1 cellular context compared by ENCODE assay signal in the genomic region with DNA sequence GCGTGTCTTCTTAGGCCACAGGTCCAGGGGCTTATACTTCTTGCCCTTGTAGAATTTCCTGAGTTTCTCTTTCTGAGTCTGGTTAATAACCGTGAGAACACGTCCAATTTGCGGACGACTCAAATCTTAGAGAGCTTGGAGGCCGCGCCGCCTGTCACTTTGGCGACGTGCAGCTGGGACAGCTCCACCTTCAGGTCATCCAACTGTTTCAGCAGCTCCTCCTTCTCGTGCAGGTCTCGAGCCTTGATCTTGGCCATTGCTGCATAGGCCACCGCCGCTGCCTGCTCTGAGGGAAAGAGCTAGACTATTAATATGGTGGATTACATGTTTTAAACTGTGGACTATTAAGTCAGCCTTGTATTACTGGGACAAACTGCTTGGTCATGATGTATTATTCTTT.
TF ChIP-seq lines count a peak whose summit lies in the region.

No MANE protein-coding gene starts in this region.

TF ChIP-seq in GM23338, 12 proteins besides CTCF, POLR2A, EP300 and RAD21:
- TF ChIP-seq, protein P1, sequence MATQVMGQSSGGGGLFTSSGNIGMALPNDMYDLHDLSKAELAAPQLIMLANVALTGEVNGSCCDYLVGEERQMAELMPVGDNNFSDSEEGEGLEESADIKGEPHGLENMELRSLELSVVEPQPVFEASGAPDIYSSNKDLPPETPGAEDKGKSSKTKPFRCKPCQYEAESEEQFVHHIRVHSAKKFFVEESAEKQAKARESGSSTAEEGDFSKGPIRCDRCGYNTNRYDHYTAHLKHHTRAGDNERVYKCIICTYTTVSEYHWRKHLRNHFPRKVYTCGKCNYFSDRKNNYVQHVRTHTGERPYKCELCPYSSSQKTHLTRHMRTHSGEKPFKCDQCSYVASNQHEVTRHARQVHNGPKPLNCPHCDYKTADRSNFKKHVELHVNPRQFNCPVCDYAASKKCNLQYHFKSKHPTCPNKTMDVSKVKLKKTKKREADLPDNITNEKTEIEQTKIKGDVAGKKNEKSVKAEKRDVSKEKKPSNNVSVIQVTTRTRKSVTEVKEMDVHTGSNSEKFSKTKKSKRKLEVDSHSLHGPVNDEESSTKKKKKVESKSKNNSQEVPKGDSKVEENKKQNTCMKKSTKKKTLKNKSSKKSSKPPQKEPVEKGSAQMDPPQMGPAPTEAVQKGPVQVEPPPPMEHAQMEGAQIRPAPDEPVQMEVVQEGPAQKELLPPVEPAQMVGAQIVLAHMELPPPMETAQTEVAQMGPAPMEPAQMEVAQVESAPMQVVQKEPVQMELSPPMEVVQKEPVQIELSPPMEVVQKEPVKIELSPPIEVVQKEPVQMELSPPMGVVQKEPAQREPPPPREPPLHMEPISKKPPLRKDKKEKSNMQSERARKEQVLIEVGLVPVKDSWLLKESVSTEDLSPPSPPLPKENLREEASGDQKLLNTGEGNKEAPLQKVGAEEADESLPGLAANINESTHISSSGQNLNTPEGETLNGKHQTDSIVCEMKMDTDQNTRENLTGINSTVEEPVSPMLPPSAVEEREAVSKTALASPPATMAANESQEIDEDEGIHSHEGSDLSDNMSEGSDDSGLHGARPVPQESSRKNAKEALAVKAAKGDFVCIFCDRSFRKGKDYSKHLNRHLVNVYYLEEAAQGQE (IDR thresholded peaks at IDR 0.05; ENCODE audit: unreplicated experiment), result no peak
- TF ChIP-seq EZH2phosphoT487 (IDR thresholded peaks at IDR 0.05; ENCODE audit: unreplicated experiment) (no peak), ZNF114 (CRISPR knock-in tag; IDR thresholded peaks at IDR 0.05) (no peak), CREB1 (CRISPR knock-in tag; IDR thresholded peaks at IDR 0.05; ENCODE audit: low read depth) (no peak), POLR2AphosphoS5 (IDR thresholded peaks at IDR 0.05; ENCODE audit: low read depth) (no peak), NANOG (IDR thresholded peaks at IDR 0.05; ENCODE audit: borderline replicate concordance) (no peak), JUNB (IDR thresholded peaks at IDR 0.05; ENCODE audit: unreplicated experiment) (no peak), ZNF331 (CRISPR knock-in tag; IDR thresholded peaks at IDR 0.05; ENCODE audit: low read depth) (no peak), STAT1 (IDR thresholded peaks at IDR 0.05; ENCODE audit: unreplicated experiment) (no peak), EZH2 (IDR thresholded peaks at IDR 0.05; ENCODE audit: low read depth, unreplicated experiment) (no peak)
- TF ChIP-seq, protein P2, sequence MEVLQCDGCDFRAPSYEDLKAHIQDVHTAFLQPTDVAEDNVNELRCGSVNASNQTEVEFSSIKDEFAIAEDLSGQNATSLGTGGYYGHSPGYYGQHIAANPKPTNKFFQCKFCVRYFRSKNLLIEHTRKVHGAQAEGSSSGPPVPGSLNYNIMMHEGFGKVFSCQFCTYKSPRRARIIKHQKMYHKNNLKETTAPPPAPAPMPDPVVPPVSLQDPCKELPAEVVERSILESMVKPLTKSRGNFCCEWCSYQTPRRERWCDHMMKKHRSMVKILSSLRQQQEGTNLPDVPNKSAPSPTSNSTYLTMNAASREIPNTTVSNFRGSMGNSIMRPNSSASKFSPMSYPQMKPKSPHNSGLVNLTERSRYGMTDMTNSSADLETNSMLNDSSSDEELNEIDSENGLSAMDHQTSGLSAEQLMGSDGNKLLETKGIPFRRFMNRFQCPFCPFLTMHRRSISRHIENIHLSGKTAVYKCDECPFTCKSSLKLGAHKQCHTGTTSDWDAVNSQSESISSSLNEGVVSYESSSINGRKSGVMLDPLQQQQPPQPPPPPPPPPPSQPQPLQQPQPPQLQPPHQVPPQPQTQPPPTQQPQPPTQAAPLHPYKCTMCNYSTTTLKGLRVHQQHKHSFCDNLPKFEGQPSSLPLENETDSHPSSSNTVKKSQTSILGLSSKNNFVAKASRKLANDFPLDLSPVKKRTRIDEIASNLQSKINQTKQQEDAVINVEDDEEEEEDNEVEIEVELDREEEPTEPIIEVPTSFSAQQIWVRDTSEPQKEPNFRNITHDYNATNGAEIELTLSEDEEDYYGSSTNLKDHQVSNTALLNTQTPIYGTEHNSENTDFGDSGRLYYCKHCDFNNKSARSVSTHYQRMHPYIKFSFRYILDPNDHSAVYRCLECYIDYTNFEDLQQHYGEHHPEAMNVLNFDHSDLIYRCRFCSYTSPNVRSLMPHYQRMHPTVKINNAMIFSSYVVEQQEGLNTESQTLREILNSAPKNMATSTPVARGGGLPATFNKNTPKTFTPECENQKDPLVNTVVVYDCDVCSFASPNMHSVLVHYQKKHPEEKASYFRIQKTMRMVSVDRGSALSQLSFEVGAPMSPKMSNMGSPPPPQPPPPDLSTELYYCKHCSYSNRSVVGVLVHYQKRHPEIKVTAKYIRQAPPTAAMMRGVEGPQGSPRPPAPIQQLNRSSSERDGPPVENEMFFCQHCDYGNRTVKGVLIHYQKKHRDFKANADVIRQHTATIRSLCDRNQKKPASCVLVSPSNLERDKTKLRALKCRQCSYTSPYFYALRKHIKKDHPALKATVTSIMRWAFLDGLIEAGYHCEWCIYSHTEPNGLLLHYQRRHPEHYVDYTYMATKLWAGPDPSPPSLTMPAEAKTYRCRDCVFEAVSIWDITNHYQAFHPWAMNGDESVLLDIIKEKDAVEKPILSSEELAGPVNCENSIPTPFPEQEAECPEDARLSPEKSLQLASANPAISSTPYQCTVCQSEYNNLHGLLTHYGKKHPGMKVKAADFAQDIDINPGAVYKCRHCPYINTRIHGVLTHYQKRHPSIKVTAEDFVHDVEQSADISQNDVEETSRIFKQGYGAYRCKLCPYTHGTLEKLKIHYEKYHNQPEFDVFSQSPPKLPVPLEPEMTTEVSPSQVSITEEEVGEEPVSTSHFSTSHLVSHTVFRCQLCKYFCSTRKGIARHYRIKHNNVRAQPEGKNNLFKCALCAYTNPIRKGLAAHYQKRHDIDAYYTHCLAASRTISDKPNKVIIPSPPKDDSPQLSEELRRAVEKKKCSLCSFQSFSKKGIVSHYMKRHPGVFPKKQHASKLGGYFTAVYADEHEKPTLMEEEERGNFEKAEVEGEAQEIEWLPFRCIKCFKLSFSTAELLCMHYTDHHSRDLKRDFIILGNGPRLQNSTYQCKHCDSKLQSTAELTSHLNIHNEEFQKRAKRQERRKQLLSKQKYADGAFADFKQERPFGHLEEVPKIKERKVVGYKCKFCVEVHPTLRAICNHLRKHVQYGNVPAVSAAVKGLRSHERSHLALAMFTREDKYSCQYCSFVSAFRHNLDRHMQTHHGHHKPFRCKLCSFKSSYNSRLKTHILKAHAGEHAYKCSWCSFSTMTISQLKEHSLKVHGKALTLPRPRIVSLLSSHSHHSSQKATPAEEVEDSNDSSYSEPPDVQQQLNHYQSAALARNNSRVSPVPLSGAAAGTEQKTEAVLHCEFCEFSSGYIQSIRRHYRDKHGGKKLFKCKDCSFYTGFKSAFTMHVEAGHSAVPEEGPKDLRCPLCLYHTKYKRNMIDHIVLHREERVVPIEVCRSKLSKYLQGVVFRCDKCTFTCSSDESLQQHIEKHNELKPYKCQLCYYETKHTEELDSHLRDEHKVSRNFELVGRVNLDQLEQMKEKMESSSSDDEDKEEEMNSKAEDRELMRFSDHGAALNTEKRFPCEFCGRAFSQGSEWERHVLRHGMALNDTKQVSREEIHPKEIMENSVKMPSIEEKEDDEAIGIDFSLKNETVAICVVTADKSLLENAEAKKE (CRISPR knock-in tag; IDR thresholded peaks at IDR 0.05), result no peak
- TF ChIP-seq, protein P3, sequence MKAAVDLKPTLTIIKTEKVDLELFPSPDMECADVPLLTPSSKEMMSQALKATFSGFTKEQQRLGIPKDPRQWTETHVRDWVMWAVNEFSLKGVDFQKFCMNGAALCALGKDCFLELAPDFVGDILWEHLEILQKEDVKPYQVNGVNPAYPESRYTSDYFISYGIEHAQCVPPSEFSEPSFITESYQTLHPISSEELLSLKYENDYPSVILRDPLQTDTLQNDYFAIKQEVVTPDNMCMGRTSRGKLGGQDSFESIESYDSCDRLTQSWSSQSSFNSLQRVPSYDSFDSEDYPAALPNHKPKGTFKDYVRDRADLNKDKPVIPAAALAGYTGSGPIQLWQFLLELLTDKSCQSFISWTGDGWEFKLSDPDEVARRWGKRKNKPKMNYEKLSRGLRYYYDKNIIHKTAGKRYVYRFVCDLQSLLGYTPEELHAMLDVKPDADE (IDR thresholded peaks at IDR 0.05), result no peak
